In the genomic region with DNA sequence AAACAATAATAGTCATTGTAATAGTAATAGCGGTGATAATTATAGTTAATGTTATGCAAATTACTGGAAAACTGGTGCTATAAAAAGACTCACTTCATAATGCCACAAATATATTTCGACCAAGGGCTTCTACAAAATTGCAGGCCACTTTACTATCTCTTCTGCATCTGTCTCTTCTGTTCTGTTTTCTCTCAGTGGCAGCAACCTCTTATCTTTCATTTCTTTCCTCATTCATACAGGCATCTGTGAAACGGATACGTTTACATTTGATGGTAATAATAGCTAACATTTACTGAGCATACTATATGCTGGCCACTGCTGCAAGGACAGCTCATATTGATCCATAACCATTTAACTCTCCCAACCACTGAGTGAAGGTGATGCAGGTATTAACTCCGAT, we compare ENCODE assay signal across 24 cellular contexts.
"Had no signal": no experiment of that assay in that cellular context is flagged by ENCODE, and none has a peak within 500 bp of the region (broad histone marks: within the 10 kb centered on the region; RNA-seq: fewer than 3 reads in every experiment).

No MANE protein-coding gene starts in this region.

- H3K4me3 Mint-ChIP-seq: activated CD4-positive, alpha-beta memory T cell treated with anti-CD3 and anti-CD28 coated beads for 36 hours; activated CD4-positive, alpha-beta T cell treated with anti-CD3 and anti-CD28 coated beads for 36 hours; activated CD4-positive, alpha-beta T cell treated with anti-CD3 and anti-CD28 coated beads, Interleukin-2, amount 10 ng/mL, durations not matched to agents 24 days and 14 days; activated CD8-positive, alpha-beta memory T cell treated with anti-CD3 and anti-CD28 coated beads, Interleukin-2, amount 10 ng/mL, durations not matched to agents 7 days and 5 days; activated CD8-positive, alpha-beta T cell treated with anti-CD3 and anti-CD28 coated beads, Interleukin-2, amount 10 ng/mL, durations not matched to agents 7 days and 5 days; activated naive CD4-positive, alpha-beta T cell treated with anti-CD3 and anti-CD28 coated beads, Interleukin-2, amount 10 ng/mL, durations not matched to agents 7 days and 5 days; activated naive CD8-positive, alpha-beta T cell treated with anti-CD3 and anti-CD28 coated beads, Interleukin-2, amount 10 ng/mL, durations not matched to agents 7 days and 5 days; activated T-cell treated with anti-CD3 and anti-CD28 coated beads, Interleukin-2, amount 50 U/mL, for 72 hours; brain had no signal

- ATAC-seq: activated CD4-positive, alpha-beta T cell treated with anti-CD3 and anti-CD28 coated beads for 36 hours; activated CD8-positive, alpha-beta memory T cell treated with anti-CD3 and anti-CD28 coated beads, Interleukin-2, amount 10 ng/mL, durations not matched to agents 7 days and 5 days; activated CD8-positive, alpha-beta T cell treated with anti-CD3 and anti-CD28 coated beads, Interleukin-2, amount 10 ng/mL, durations not matched to agents 7 days and 5 days; activated naive CD4-positive, alpha-beta T cell treated with anti-CD3 and anti-CD28 coated beads, Interleukin-2, amount 50 U/mL, for 72 hours; activated T-cell treated with anti-CD3 and anti-CD28 coated beads, Interleukin-2, amount 50 U/mL, for 72 hours; gastroesophageal sphincter; heart right ventricle had no signal

- H3K4me1 Mint-ChIP-seq: activated CD4-positive, alpha-beta T cell treated with anti-CD3 and anti-CD28 coated beads for 36 hours; activated CD4-positive, alpha-beta T cell treated with anti-CD3 and anti-CD28 coated beads, Interleukin-2, amount 10 ng/mL, durations not matched to agents 24 days and 14 days; activated CD8-positive, alpha-beta memory T cell treated with anti-CD3 and anti-CD28 coated beads, Interleukin-2, amount 10 ng/mL, durations not matched to agents 7 days and 5 days; activated naive CD4-positive, alpha-beta T cell treated with anti-CD3 and anti-CD28 coated beads, Interleukin-2, amount 10 ng/mL, durations not matched to agents 7 days and 5 days; activated naive CD8-positive, alpha-beta T cell treated with anti-CD3 and anti-CD28 coated beads, Interleukin-2, amount 10 ng/mL, durations not matched to agents 7 days and 5 days had no signal

- DNase-seq: activated CD4-positive, alpha-beta memory T cell treated with anti-CD3 and anti-CD28 coated beads for 36 hours; activated CD4-positive, alpha-beta T cell treated with anti-CD3 and anti-CD28 coated beads for 36 hours; activated CD4-positive, alpha-beta T cell treated with anti-CD3 and anti-CD28 coated beads, Interleukin-2, amount 10 ng/mL, durations not matched to agents 24 days and 14 days; activated CD4-positive, CD25-positive, alpha-beta regulatory T cell; activated CD4-positive, CD25-positive, alpha-beta regulatory T cell treated with anti-CD3 and anti-CD28 coated beads, Interleukin-2, amount 50 U/mL, for 72 hours; activated CD8-positive, alpha-beta memory T cell treated with anti-CD3 and anti-CD28 coated beads, Interleukin-2, amount 10 ng/mL, durations not matched to agents 7 days and 5 days; activated CD8-positive, alpha-beta memory T cell treated with anti-CD3 and anti-CD28 coated beads, Interleukin-2, amount 50 U/mL, for 4 hours; activated CD8-positive, alpha-beta T cell treated with anti-CD3 and anti-CD28 coated beads, Interleukin-2, amount 10 ng/mL, durations not matched to agents 7 days and 5 days; activated gamma-delta T cell; activated naive CD4-positive, alpha-beta T cell; activated naive CD4-positive, alpha-beta T cell treated with anti-CD3 and anti-CD28 coated beads, Interleukin-2, amount 10 ng/mL, durations not matched to agents 7 days and 5 days; activated naive CD8-positive, alpha-beta T cell treated with anti-CD3 and anti-CD28 coated beads, Interleukin-2, amount 10 ng/mL, durations not matched to agents 7 days and 5 days; activated T-cell treated with anti-CD3 and anti-CD28 coated beads, Interleukin-2, amount 50 U/mL, for 1 hour; activated T-cell treated with anti-CD3 and anti-CD28 coated beads, Interleukin-2, amount 50 U/mL, for 72 hours; central memory CD4-positive, alpha-beta T cell; cerebellar nuclear complex; colonic mucosa; effector CD8-positive, alpha-beta T cell; esophagus squamous epithelium; foreskin melanocyte; heart right ventricle had no signal

- H3K36me3 Mint-ChIP-seq: activated CD4-positive, alpha-beta memory T cell treated with anti-CD3 and anti-CD28 coated beads for 36 hours; activated CD8-positive, alpha-beta memory T cell treated with anti-CD3 and anti-CD28 coated beads, Interleukin-2, amount 10 ng/mL, durations not matched to agents 7 days and 5 days; activated naive CD4-positive, alpha-beta T cell treated with anti-CD3 and anti-CD28 coated beads, Interleukin-2, amount 10 ng/mL, durations not matched to agents 7 days and 5 days; activated naive CD4-positive, alpha-beta T cell treated with anti-CD3 and anti-CD28 coated beads, Interleukin-2, amount 50 U/mL, for 72 hours; activated naive CD8-positive, alpha-beta T cell treated with anti-CD3 and anti-CD28 coated beads, Interleukin-2, amount 10 ng/mL, durations not matched to agents 7 days and 5 days; brain had no signal

- H3K27me3 Mint-ChIP-seq: activated CD4-positive, alpha-beta memory T cell treated with anti-CD3 and anti-CD28 coated beads for 36 hours; activated CD4-positive, alpha-beta T cell treated with anti-CD3 and anti-CD28 coated beads, Interleukin-2, amount 10 ng/mL, durations not matched to agents 24 days and 14 days; activated CD8-positive, alpha-beta memory T cell treated with anti-CD3 and anti-CD28 coated beads, Interleukin-2, amount 10 ng/mL, durations not matched to agents 7 days and 5 days; activated naive CD4-positive, alpha-beta T cell treated with anti-CD3 and anti-CD28 coated beads, Interleukin-2, amount 10 ng/mL, durations not matched to agents 7 days and 5 days; activated naive CD8-positive, alpha-beta T cell treated with anti-CD3 and anti-CD28 coated beads, Interleukin-2, amount 10 ng/mL, durations not matched to agents 7 days and 5 days; brain had no signal

- H3K27ac Mint-ChIP-seq: activated CD4-positive, alpha-beta memory T cell treated with anti-CD3 and anti-CD28 coated beads for 36 hours; activated CD4-positive, alpha-beta T cell treated with anti-CD3 and anti-CD28 coated beads for 36 hours; activated CD4-positive, alpha-beta T cell treated with anti-CD3 and anti-CD28 coated beads, Interleukin-2, amount 10 ng/mL, durations not matched to agents 24 days and 14 days; activated CD8-positive, alpha-beta memory T cell treated with anti-CD3 and anti-CD28 coated beads, Interleukin-2, amount 10 ng/mL, durations not matched to agents 7 days and 5 days; activated CD8-positive, alpha-beta T cell treated with anti-CD3 and anti-CD28 coated beads, Interleukin-2, amount 10 ng/mL, durations not matched to agents 7 days and 5 days; activated naive CD4-positive, alpha-beta T cell treated with anti-CD3 and anti-CD28 coated beads, Interleukin-2, amount 10 ng/mL, durations not matched to agents 7 days and 5 days; activated naive CD4-positive, alpha-beta T cell treated with anti-CD3 and anti-CD28 coated beads, Interleukin-2, amount 50 U/mL, for 72 hours; activated naive CD8-positive, alpha-beta T cell treated with anti-CD3 and anti-CD28 coated beads, Interleukin-2, amount 10 ng/mL, durations not matched to agents 7 days and 5 days; activated T-cell treated with anti-CD3 and anti-CD28 coated beads, Interleukin-2, amount 50 U/mL, for 72 hours had no signal

- H3K9me3 Mint-ChIP-seq: activated CD4-positive, alpha-beta memory T cell treated with anti-CD3 and anti-CD28 coated beads for 36 hours; activated CD4-positive, alpha-beta T cell treated with anti-CD3 and anti-CD28 coated beads, Interleukin-2, amount 10 ng/mL, durations not matched to agents 24 days and 14 days; activated naive CD4-positive, alpha-beta T cell treated with anti-CD3 and anti-CD28 coated beads, Interleukin-2, amount 50 U/mL, for 72 hours; activated naive CD8-positive, alpha-beta T cell treated with anti-CD3 and anti-CD28 coated beads, Interleukin-2, amount 10 ng/mL, durations not matched to agents 7 days and 5 days; activated T-cell treated with anti-CD3 and anti-CD28 coated beads, Interleukin-2, amount 50 U/mL, for 72 hours had no signal
